26 cellular contexts compared by ENCODE assay signal in genomic region chr6:7431241-7431593, GRCh38. TPM values are rescaled to one million over a fixed set of nuclear protein-coding genes. Genes with fewer than 3 reads are reported as not detected.
DNase-seq lines count a peak whose midpoint lies in the region; FAIRE-seq and TF ChIP-seq lines count a peak whose summit lies in the region.
"Had no signal": no experiment of that assay in that cellular context is flagged by ENCODE, and none has a peak within 500 bp of the region (broad histone marks: within the 10 kb centered on the region; RNA-seq: fewer than 3 reads in every experiment).

No MANE protein-coding gene starts in this region.

- H3K4me1 ChIP-seq in H1 (replicated peaks in 1 of 4; ENCODE audit: control insufficient read depth in 3 of 4, insufficient read depth in 4 of 4, low read length in 3 of 4) (peaks cover 0 to 9% (median 2%) of the 10 kb centered on the region in 4 experiments; a peak in 2 of 7 replicates), transverse colon (no peaks in the 10 kb centered on the region)

- H2AFZ ChIP-seq in H1 (ENCODE audit: low read length): peak overlapping the region; percentile 74; the same call in 1 of the 2 replicates
- H2AFZ ChIP-seq: hepatocyte had no signal

- H3K9ac ChIP-seq in H1 (replicated peaks in 1 of 4; ENCODE audit: extremely low read depth in 1 of 4, low read depth in 3 of 4, low read length in 3 of 4): no peak overlapping the region

- H3K36me3 Mint-ChIP-seq in progenitor cell of endocrine pancreas (ENCODE audit: insufficient read depth): peaks cover 1% of the 10 kb centered on the region
- H3K36me3 Mint-ChIP-seq in activated CD4-positive, alpha-beta T cell treated with anti-CD3 and anti-CD28 coated beads, Interleukin-2, amount 10 ng/mL, durations not matched to agents 24 days and 14 days (ENCODE audit: low read depth): no peaks in the 10 kb centered on the region

- 0 out of 2 replicates have a peak overlapping the region, but pooled peaks have one; percentile 43 for H3K18ac ChIP-seq in H1 (ENCODE audit: extremely low read depth, low read length)

- H3K27ac ChIP-seq in RWPE1 (peak overlapping the region; percentile 65; the same call in 1 of the 2 replicates), H1 (ENCODE audit: low read depth, low read length) (no peak overlapping the region), transverse colon (no peak overlapping the region)
- H3K27ac ChIP-seq: hepatocyte, VCaP had no signal

- 0 out of 2 replicates have a peak overlapping the region, but pooled peaks have one; percentile 44 for H2BK5ac ChIP-seq in H1 (ENCODE audit: low read depth, low read length)

- no peak overlapping the region for H3K4ac ChIP-seq in H1 (replicated peaks; ENCODE audit: insufficient read length, low read depth, low read length)

- H3K4me3 Mint-ChIP-seq in progenitor cell of endocrine pancreas (ENCODE audit: low read depth): no peak overlapping the region
- H3K4me3 Mint-ChIP-seq in activated CD4-positive, alpha-beta T cell treated with anti-CD3 and anti-CD28 coated beads, Interleukin-2, amount 10 ng/mL, durations not matched to agents 24 days and 14 days: no peak overlapping the region
- H3K4me3 Mint-ChIP-seq: CD8-positive, alpha-beta memory T cell; immature natural killer cell; stimulated activated memory B cell treated with anti-CD40 and anti-IgM and Interleukin-4, amounts not matched to agents 10 μg/mL and 1 μg/mL and 100 μg/mL, for 72 hours; T-cell had no signal

- H4K5ac ChIP-seq in H1 (ENCODE audit: insufficient read length, low read depth, low read length): no peak overlapping the region

- H2AK5ac ChIP-seq in H1 (ENCODE audit: low read depth, low read length): no peak overlapping the region

- intact Hi-C loops in transverse colon (cut with DNase I; ENCODE audit: low total_unique reads): no loop called here
- intact Hi-C loops in activated CD4-positive, alpha-beta T cell treated with anti-CD3 and anti-CD28 coated beads, Interleukin-2, amount 10 ng/mL, durations not matched to agents 24 days and 14 days (cut with micrococcal nuclease): no loop called here

- no peaks in the 10 kb centered on the region for H4K20me1 ChIP-seq in H1 (replicated peaks in 1 of 2; ENCODE audit: control insufficient read depth in 1 of 2, insufficient read depth in 2 of 2, low read length in 2 of 2)

- H3K36me3 ChIP-seq in H1 (ENCODE audit: control insufficient read depth in 2 of 4, insufficient read depth in 4 of 4, low read length in 3 of 4): no peaks in the 10 kb centered on the region
- no peaks in the 10 kb centered on the region for H3K36me3 ChIP-seq in transverse colon

- H2BK20ac ChIP-seq in H1 (ENCODE audit: low read length): 0 out of 2 replicates have a peak overlapping the region, but pooled peaks have one; percentile 34

- no peak for TF ChIP-seq RAD21 in H1 (IDR thresholded peaks at IDR 0.05 in 1 of 2, conservative IDR thresholded peaks at IDR 0.05 in 1 of 2; ENCODE audit: low read depth in 2 of 2, low read length in 2 of 2)

- POLR2A ChIA-PET in RWPE1 (lab: Yijun Ruan, JAX; ENCODE audit: low non-redundant PET): no interaction called here
- POLR2A ChIA-PET in H1 (lab: Charles Lee; ENCODE audit: partially characterized antibody): interaction anchor here (1.1 kb wide), 1 partner anchor 11 kb away, joined by 3 read pairs; no protein-coding TSS in a partner anchor

- no peak overlapping the region for H3K4me2 ChIP-seq in H1 (ENCODE audit: insufficient read depth in 1 of 2, low read depth in 2 of 2, low read length in 2 of 2)
- H3K4me2 ChIP-seq: hepatocyte had no signal

- no peak overlapping the region for H3K56ac ChIP-seq in H1 (replicated peaks; ENCODE audit: insufficient read length, low read depth, low read length)

- H3K4me3 ChIP-seq in H1 (ENCODE audit: extremely low read depth in 1 of 4, insufficient read depth in 2 of 4, low read depth in 3 of 4, low read length in 4 of 4) (no peak overlapping the region), transverse colon (no peak overlapping the region)
- H3K4me3 ChIP-seq: hepatocyte had no signal

- H2BK120ac ChIP-seq in H1 (replicated peaks; ENCODE audit: low read depth, low read length): no peak overlapping the region

- H3K79me1 ChIP-seq in H1 (ENCODE audit: low read depth, low read length): no peaks in the 10 kb centered on the region

- in situ Hi-C loops in transverse colon (cut with MboI; ENCODE audit: low pct_ligation_motif_present in 1 of 4, low pct_unique_long_range_greater_than_20kb in 1 of 4, low sequenced_read_pairs in 3 of 4): no loop called here

- H4K91ac ChIP-seq in H1 (replicated peaks; ENCODE audit: insufficient read length, low read length): no peak overlapping the region

- H3K23me2 ChIP-seq in H1 (ENCODE audit: low read depth, low read length): no peaks in the 10 kb centered on the region

- peak overlapping the region; percentile 74 for H3K27ac Mint-ChIP-seq in progenitor cell of endocrine pancreas
- H3K27ac Mint-ChIP-seq in activated CD4-positive, alpha-beta T cell treated with anti-CD3 and anti-CD28 coated beads, Interleukin-2, amount 10 ng/mL, durations not matched to agents 24 days and 14 days: no peak overlapping the region
- H3K27ac Mint-ChIP-seq: immature natural killer cell; stimulated activated memory B cell treated with anti-CD40 and anti-IgM and Interleukin-4, amounts not matched to agents 10 μg/mL and 1 μg/mL and 100 μg/mL, for 72 hours; T-cell had no signal

- H3K23ac ChIP-seq in H1 (ENCODE audit: insufficient read length): no peak overlapping the region

- no peak for FAIRE-seq in H1 (lab: Jason Lieb, UNC)
- FAIRE-seq: small intestine had no signal

- 89% methylated on average over 11 of the region's 11 CpGs; no CpG with 5 or more reads in 1 of the 2 experiments for WGBS in H1 (ENCODE audit: extremely low coverage in 1 of 2, insufficient coverage in 1 of 2, insufficient read length in 1 of 2, insufficient replicate concordance in 2 of 2, low coverage in 1 of 2, low lambda C conversion rate in 2 of 2, missing lambda C conversion rate in 1 of 2), 2 experiments
- 78 to 96% methylated on average over 4 to 11 of the region's 11 CpGs for WGBS in transverse colon (ENCODE audit: low coverage in 1 of 2), 2 donors

- H3K27me3 Mint-ChIP-seq in progenitor cell of endocrine pancreas: no peaks in the 10 kb centered on the region
- H3K27me3 Mint-ChIP-seq in activated CD4-positive, alpha-beta T cell treated with anti-CD3 and anti-CD28 coated beads, Interleukin-2, amount 10 ng/mL, durations not matched to agents 24 days and 14 days: peaks cover 3% of the 10 kb centered on the region
- H3K27me3 Mint-ChIP-seq: stimulated activated memory B cell treated with anti-CD40 and anti-IgM and Interleukin-4, amounts not matched to agents 10 μg/mL and 1 μg/mL and 100 μg/mL, for 72 hours had no signal

- peak overlapping the region; percentile 87 for H2BK12ac ChIP-seq in H1 (ENCODE audit: low read depth, low read length)

- no peaks in the 10 kb centered on the region for H3K79me2 ChIP-seq in H1 (ENCODE audit: control insufficient read depth in 1 of 2, insufficient read depth in 2 of 2, low read length in 2 of 2)
- H3K79me2 ChIP-seq: hepatocyte had no signal

- H3K27me3 ChIP-seq in H1 (replicated peaks in 1 of 4; ENCODE audit: control insufficient read depth in 3 of 4, extremely low read depth in 1 of 4, insufficient read depth in 3 of 4, low read length in 3 of 4) (no peaks in the 10 kb centered on the region), transverse colon (no peaks in the 10 kb centered on the region)
- H3K27me3 ChIP-seq: hepatocyte had no signal

- H3K4me1 Mint-ChIP-seq in progenitor cell of endocrine pancreas (ENCODE audit: low read depth): peaks cover 10% of the 10 kb centered on the region
- H3K4me1 Mint-ChIP-seq in activated CD4-positive, alpha-beta T cell treated with anti-CD3 and anti-CD28 coated beads, Interleukin-2, amount 10 ng/mL, durations not matched to agents 24 days and 14 days: no peaks in the 10 kb centered on the region
- H3K4me1 Mint-ChIP-seq: immature natural killer cell had no signal

- TF ChIP-seq CTCF in RWPE1 (conservative IDR thresholded peaks at IDR 0.05; ENCODE audit: low read depth): no peak
- TF ChIP-seq CTCF in H1 (IDR thresholded peaks at IDR 0.05; ENCODE audit: control extremely low read depth in 1 of 3, insufficient read depth in 1 of 3, low read depth in 1 of 3, low read length in 3 of 3): no peak
- TF ChIP-seq CTCF in progenitor cell of endocrine pancreas (IDR thresholded peaks at IDR 0.05; ENCODE audit: unreplicated experiment): no peak
- no peak for TF ChIP-seq CTCF in transverse colon (IDR thresholded peaks at IDR 0.05)

- H4K8ac ChIP-seq in H1 (ENCODE audit: extremely low read depth, insufficient read depth, low read length): peak overlapping the region; percentile 1; the same call in 1 of the 2 replicates

- H3K9me3 ChIP-seq in H1 (ENCODE audit: insufficient read depth in 2 of 2, low read depth in 1 of 2, low read length in 1 of 2) (no peaks in the 10 kb centered on the region), transverse colon (no peaks in the 10 kb centered on the region)

- no peak overlapping the region for H3K14ac ChIP-seq in H1 (ENCODE audit: insufficient read length)

- no peak for TF ChIP-seq POLR2A in H1 (IDR thresholded peaks at IDR 0.05; ENCODE audit: control extremely low read depth in 1 of 2, low read depth in 2 of 2, low read length in 2 of 2)
- no peak for TF ChIP-seq POLR2A in transverse colon (IDR thresholded peaks at IDR 0.05)

- CTCF ChIA-PET in RWPE1 (lab: Yijun Ruan, JAX) (interaction anchor here (1.2 kb wide), 1 partner anchor 17 kb away, joined by 7 read pairs; no protein-coding TSS in a partner anchor), H1 (lab: Charles Lee; ENCODE audit: partially characterized antibody) (interaction anchor here (2.1 kb wide), 1 partner anchor 184 kb away, joined by 6 read pairs; no protein-coding TSS in a partner anchor)

- TF ChIP-seq EP300 in H1 (IDR thresholded peaks at IDR 0.05; ENCODE audit: borderline replicate concordance in 1 of 2, low read depth in 2 of 2, low read length in 2 of 2): no peak
- no peak for TF ChIP-seq EP300 in transverse colon (IDR thresholded peaks at IDR 0.05; ENCODE audit: low read depth)

- DNase-seq in Kasumi-1 (lab: John Stamatoyannopoulos, UW): peak; percentile 76 to 77
- DNase-seq in RWPE1 (ENCODE audit: low spot score): no peak
- no peak for DNase-seq in H1 (ENCODE audit: low read depth in 1 of 2, low spot score in 2 of 2)
- no peak for DNase-seq in progenitor cell of endocrine pancreas (ENCODE audit: low spot score, unreplicated experiment)
- no peak for DNase-seq in NCI-H1436 treated with DMSO at 0.1 percent for 48 hours (lab: John Stamatoyannopoulos, UW)
- no peak for DNase-seq in transverse colon
- no peak for DNase-seq in activated CD4-positive, alpha-beta T cell treated with anti-CD3 and anti-CD28 coated beads, Interleukin-2, amount 10 ng/mL, durations not matched to agents 24 days and 14 days
- no peak for DNase-seq in DMS53 treated with DMSO at 0.1 percent for 48 hours (lab: John Stamatoyannopoulos, UW; ENCODE audit: unreplicated experiment)
- DNase-seq: activated effector memory CD4-positive, alpha-beta T cell treated with anti-CD3 and anti-CD28 coated beads, Interleukin-2, amount 50 U/mL, for 16 hours; CD8-positive, alpha-beta memory T cell; effector CD4-positive, alpha-beta T cell; foreskin fibroblast; immature natural killer cell; NCI-H1436; NCI-H524; Right ventricle myocardium superior; small intestine; stimulated activated CD4-positive, alpha-beta T cell treated with anti-CD3 and anti-CD28 coated beads, Interleukin-2, amount 100 ng/mL, for 24 hours; T-cell had no signal

- H3K9me3 Mint-ChIP-seq in progenitor cell of endocrine pancreas (ENCODE audit: low read depth): peaks cover 3% of the 10 kb centered on the region
- no peaks in the 10 kb centered on the region for H3K9me3 Mint-ChIP-seq in activated CD4-positive, alpha-beta T cell treated with anti-CD3 and anti-CD28 coated beads, Interleukin-2, amount 10 ng/mL, durations not matched to agents 24 days and 14 days

- no peak overlapping the region for H2BK15ac ChIP-seq in H1 (ENCODE audit: low read length)

RNA-seq across cellular contexts. Expression of gene RIOK1, which starts 41.6 kb away (rescaled TPM):
- 26.2 and 26.9 TPM in 2 replicates for total RNA-seq in H1 (2021; fragmentation: NEBNext Ultra II Directional; extraction: Animal tissue kit (Norgen Biotek cat#: 25700))
- 10.1 and 11.8 TPM in 2 replicates for polyA plus RNA-seq in H1 (2011; rRNA removed)
- 12.8 TPM for polyA plus RNA-seq in H1 (2011; cell fraction: cytosol; rRNA removed)
- polyA plus RNA-seq in H1 (2011; cell fraction: nucleus; rRNA removed): 32.5 TPM
- polyA plus RNA-seq in H1 (2012, experiment 1 of 2): 16.2 to 24.5 TPM (median 19.4 TPM) in 4 replicates
- polyA plus RNA-seq in H1 (2012, experiment 2 of 2): 2.2 TPM
- 29.6 TPM for polyA plus RNA-seq in H1 (2013, experiment 1 of 2)
- polyA plus RNA-seq in H1 (2013, experiment 2 of 2): 28.1 TPM
- 10.2 and 12.8 TPM in 2 replicates for polyA minus RNA-seq in H1 (2011; rRNA and poly(A)+ RNA removed)
- polyA minus RNA-seq in H1 (2011; cell fraction: cytosol; rRNA and poly(A)+ RNA removed): 9.4 TPM
- polyA minus RNA-seq in H1 (2011; cell fraction: nucleus; rRNA and poly(A)+ RNA removed): 33.3 TPM
- 28.5 and 28.9 TPM in 2 replicates for total RNA-seq in progenitor cell of endocrine pancreas
- total RNA-seq in transverse colon: 10 to 100 TPM in 3 of 4 donors, 1 to 10 TPM in 1; 9.8 to 66.5 (median 23.9) TPM
- 56.7 and 62.1 TPM in 2 replicates for total RNA-seq in activated CD4-positive, alpha-beta T cell treated with anti-CD3 and anti-CD28 coated beads, Interleukin-2, amount 10 ng/mL, durations not matched to agents 24 days and 14 days

RNA-seq across cellular contexts. Expression of gene CAGE1, which starts 41.7 kb away (rescaled TPM):
- 0.09 TPM in 1 of 2 replicates, not detected in the other for total RNA-seq in H1 (2021; fragmentation: NEBNext Ultra II Directional; extraction: Animal tissue kit (Norgen Biotek cat#: 25700))
- polyA plus RNA-seq in H1 (2011; rRNA removed): 0.02 TPM in 1 of 2 replicates, not detected in the other
- polyA plus RNA-seq in H1 (2011; cell fraction: cytosol; rRNA removed): 0.01 TPM
- 0.14 TPM for polyA plus RNA-seq in H1 (2011; cell fraction: nucleus; rRNA removed)
- polyA plus RNA-seq in H1 (2012, experiment 1 of 2): 0.07 TPM in 1 of 4 replicates, not detected in the others
- not detected for polyA plus RNA-seq in H1 (2012, experiment 2 of 2)
- polyA plus RNA-seq in H1 (2013, experiment 1 of 2): not detected
- polyA plus RNA-seq in H1 (2013, experiment 2 of 2): 0.07 TPM
- polyA minus RNA-seq in H1 (2011; rRNA and poly(A)+ RNA removed): 0.05 and 0.16 TPM in 2 replicates
- polyA minus RNA-seq in H1 (2011; cell fraction: cytosol; rRNA and poly(A)+ RNA removed): not detected
- polyA minus RNA-seq in H1 (2011; cell fraction: nucleus; rRNA and poly(A)+ RNA removed): 1.1 TPM
- total RNA-seq in progenitor cell of endocrine pancreas: not detected in 2 replicates
- not detected for total RNA-seq in transverse colon
- 0.16 and 0.31 TPM in 2 replicates for total RNA-seq in activated CD4-positive, alpha-beta T cell treated with anti-CD3 and anti-CD28 coated beads, Interleukin-2, amount 10 ng/mL, durations not matched to agents 24 days and 14 days
- total RNA-seq: epithelial cell of proximal tubule, mucosa of gallbladder, Right ventricle myocardium superior, temporal lobe had no signal
- polyA plus RNA-seq: CD8-positive, alpha-beta memory T cell; hepatocyte; liver had no signal

Comparison
In these comparisons a context has a peak if more than half of its experiments do, and no peak if none do; other contexts are left out.
1. DNase-seq: peak in Kasumi-1 (2 of 2); none in RWPE1 (single experiment), H1 (0 of 2), progenitor cell of endocrine pancreas (single experiment), NCI-H1436 treated with DMSO at 0.1 percent for 48 hours (single experiment), transverse colon (single experiment), activated CD4-positive, alpha-beta T cell treated with anti-CD3 and anti-CD28 coated beads, Interleukin-2, amount 10 ng/mL, durations not matched to agents 24 days and 14 days (single experiment) and DMS53 treated with DMSO at 0.1 percent for 48 hours (single experiment).